Comparison of ENCODE assay signal across 8 cellular contexts in genomic region chr19:56119585-56119978, GRCh38. TPM values are rescaled to one million over a fixed set of nuclear protein-coding genes. Genes with fewer than 3 reads are reported as not detected.
DNase-seq lines count a peak whose midpoint lies in the region; ATAC-seq and TF ChIP-seq lines count a peak whose summit lies in the region.

No MANE protein-coding gene starts in this region.

- POLR2A ChIA-PET in HCT116 (lab: Charles Lee), result no interaction called here

- BruUV-seq in HCT116 (replicated peaks; lab: Mats Ljungman, UMichigan), result no TSS peak

- DNase-seq in A172 (ENCODE audit: low spot score), result peak; percentile 52
- DNase-seq in HCT116 (ENCODE audit: low read depth, low spot score), result no peak
- no peak for DNase-seq in ascending aorta (ENCODE audit: low spot score in 2 of 2)
- DNase-seq in left lobe of liver (ENCODE audit: low spot score), result peak; percentile 75
- DNase-seq in type B pancreatic cell (ENCODE audit: extremely low spot score, unreplicated experiment), result no peak
- no peak for DNase-seq in HK-2 (ENCODE audit: unreplicated experiment)

- no peaks in the 10 kb centered on the region for H3K36me3 Mint-ChIP-seq in type B pancreatic cell

- H3K9ac ChIP-seq in HCT116 (ENCODE audit: low read length), result peak overlapping the region; percentile 97

- H3K4me1 Mint-ChIP-seq in type B pancreatic cell (ENCODE audit: unreplicated experiment), result peaks cover 21% of the 10 kb centered on the region

- no peak for ATAC-seq in HCT116
- ATAC-seq in left lobe of liver, result peak; percentile 2
- no peak for ATAC-seq in HG03439 (IDR thresholded peaks at IDR 0.05; ENCODE audit: unreplicated experiment)
- no peak for ATAC-seq in GM21529 (IDR thresholded peaks at IDR 0.05; ENCODE audit: unreplicated experiment)

- TF ChIP-seq RAD21 in HCT116 (IDR thresholded peaks at IDR 0.05; ENCODE audit: low read depth), result no peak

- peak overlapping the region; percentile 90 for H3K4me2 ChIP-seq in HCT116 (ENCODE audit: low read length)

- intact Hi-C loops in HCT116 (cut with micrococcal nuclease) (no loop called here), ascending aorta (cut with DNase I) (no loop called here)

- H3K4me3 ChIP-seq in HCT116 (replicated peaks in 1 of 2; ENCODE audit: low read depth in 1 of 2, low read length in 2 of 2), result peak overlapping the region; percentile 80 to 91
- H3K4me3 ChIP-seq in ascending aorta, result peak overlapping the region; percentile 93 to 99

- no peaks in the 10 kb centered on the region for H3K27me3 Mint-ChIP-seq in type B pancreatic cell

- peaks cover 60% of the 10 kb centered on the region for H3K79me2 ChIP-seq in HCT116 (ENCODE audit: insufficient read depth, low read length)

- H3K27ac Mint-ChIP-seq in type B pancreatic cell, result peak overlapping the region; percentile 91

- TF ChIP-seq CTCF in HCT116 (IDR thresholded peaks at IDR 0.05 in 2 of 3, conservative IDR thresholded peaks at IDR 0.05 in 1 of 3; ENCODE audit: borderline replicate concordance in 1 of 3, insufficient read depth in 1 of 3, low read depth in 2 of 3, low read length in 2 of 3) (no peak), ascending aorta (IDR thresholded peaks at IDR 0.05) (no peak), type B pancreatic cell (conservative IDR thresholded peaks at IDR 0.05) (no peak)

- RAD21 ChIA-PET in HCT116 (lab: Charles Lee; ENCODE audit: low non-redundant PET in 1 of 2, low total read pairs in 2 of 2, uncharacterized antibody in 2 of 2, unreplicated experiment in 2 of 2), result no interaction called here

- CTCF ChIA-PET in HCT116 (lab: Charles Lee), result no interaction called here

- H3K4me1 ChIP-seq in HCT116 (ENCODE audit: control insufficient read depth in 1 of 2, insufficient read depth in 2 of 2, low read length in 2 of 2) (peaks cover 9 to 22% of the 10 kb centered on the region in 2 experiments), ascending aorta (peaks cover 13 to 23% of the 10 kb centered on the region in 2 donors)

- 0 out of 4 replicates have a peak, but pooled peaks cover 0 to 3% of the 10 kb centered on the region in 2 experiments for H3K36me3 ChIP-seq in HCT116 (ENCODE audit: control insufficient read depth in 1 of 2, insufficient read depth in 2 of 2, low read length in 2 of 2)
- peaks cover 0 to 5% of the 10 kb centered on the region in 2 donors for H3K36me3 ChIP-seq in ascending aorta

- H3K9me3 Mint-ChIP-seq in type B pancreatic cell, result no peaks in the 10 kb centered on the region

- no peaks in the 10 kb centered on the region for H4K20me1 ChIP-seq in HCT116 (ENCODE audit: insufficient read depth)

- H2AFZ ChIP-seq in HCT116 (ENCODE audit: low read depth, low read length, poor library complexity, severe bottlenecking), result no peak overlapping the region

- peak overlapping the region; percentile 90 for H3K4me3 Mint-ChIP-seq in type B pancreatic cell

- no peaks in the 10 kb centered on the region for H3K9me2 ChIP-seq in HCT116 (ENCODE audit: insufficient read depth)

- H3K27ac ChIP-seq in HCT116 (ENCODE audit: low read depth, low read length) (peak overlapping the region; percentile 96), ascending aorta (peak overlapping the region; percentile 89 to 99)

- no peak for TF ChIP-seq POLR2A in HCT116 (IDR thresholded peaks at IDR 0.05; ENCODE audit: borderline replicate concordance, extremely low read depth, insufficient read depth, insufficient read length)

- H3K27me3 ChIP-seq in HCT116 (ENCODE audit: insufficient read depth, low read length) (no peaks in the 10 kb centered on the region), ascending aorta (no peaks in the 10 kb centered on the region)

- no peaks in the 10 kb centered on the region for H3K9me3 ChIP-seq in HCT116 (ENCODE audit: control insufficient read depth in 1 of 2, insufficient read depth in 1 of 2, low read depth in 1 of 2, low read length in 2 of 2)
- no peaks in the 10 kb centered on the region for H3K9me3 ChIP-seq in ascending aorta

TF ChIP-seq in HCT116, 20 proteins besides CTCF, POLR2A, EP300 and RAD21:
- TF ChIP-seq YY1 (IDR thresholded peaks at IDR 0.05; ENCODE audit: extremely low read depth, insufficient replicate concordance, low read depth, low read length) (no peak), EGR1 (IDR thresholded peaks at IDR 0.05; ENCODE audit: low read depth) (no peak), ZFX (IDR thresholded peaks at IDR 0.05) (no peak), EZH2 (IDR thresholded peaks at IDR 0.05) (no peak), ZNF274 (IDR thresholded peaks at IDR 0.05; ENCODE audit: low read depth, low read length) (no peak), MAX (IDR thresholded peaks at IDR 0.05) (no peak), SRF (IDR thresholded peaks at IDR 0.05; ENCODE audit: low read depth) (no peak), CBX3 (IDR thresholded peaks at IDR 0.05; ENCODE audit: low read depth) (no peak), SIN3A (IDR thresholded peaks at IDR 0.05; ENCODE audit: low read depth) (no peak), REST (IDR thresholded peaks at IDR 0.05; ENCODE audit: low read depth) (no peak), JUND (IDR thresholded peaks at IDR 0.05) (no peak), POLR2AphosphoS5 (IDR thresholded peaks at IDR 0.05; ENCODE audit: low read depth, low read length) (no peak; the same call in 1 of the 2 replicates), ZBTB33 (IDR thresholded peaks at IDR 0.05; ENCODE audit: extremely low read depth, insufficient replicate concordance, low read length) (no peak), TCF7L2 (IDR thresholded peaks at IDR 0.05; ENCODE audit: borderline replicate concordance, extremely low read depth, insufficient read depth, insufficient read length) (no peak), CEBPB (IDR thresholded peaks at IDR 0.05; ENCODE audit: low read depth) (no peak), ELF1 (IDR thresholded peaks at IDR 0.05; ENCODE audit: borderline replicate concordance, low read depth) (no peak), FOSL1 (IDR thresholded peaks at IDR 0.05; ENCODE audit: low read depth) (no peak), EZH2phosphoT487 (IDR thresholded peaks at IDR 0.05; ENCODE audit: borderline replicate concordance) (no peak)

RNA-seq across cellular contexts. Expression of gene ZNF787, which starts 1.5 kb away (rescaled TPM):
- 18.1 and 44.8 TPM in 2 replicates for total RNA-seq in A172 (2014; rRNA removed; shearing (Covaris generic))
- 40.3 TPM for total RNA-seq in HCT116 (2021; ENCODE audit: unreplicated experiment)
- polyA plus RNA-seq in HCT116 (2012), result 29.9 and 32.3 TPM in 2 replicates
- total RNA-seq in ascending aorta, result 18.1 TPM
- total RNA-seq in left lobe of liver, result 29.0 TPM
- total RNA-seq in type B pancreatic cell (ENCODE audit: low replicate concordance), result 30.2 and 34.0 TPM in 2 replicates

RNA-seq across cellular contexts. Expression of gene ZNF444, which starts 21.5 kb away (rescaled TPM):
- total RNA-seq in A172 (2014; rRNA removed; shearing (Covaris generic)), result 27.5 and 29.4 TPM in 2 replicates
- 31.7 TPM for total RNA-seq in HCT116 (2021; ENCODE audit: unreplicated experiment)
- polyA plus RNA-seq in HCT116 (2012), result 13.7 and 15.5 TPM in 2 replicates
- 94.9 TPM for total RNA-seq in ascending aorta
- total RNA-seq in left lobe of liver, result 58.5 TPM
- total RNA-seq in type B pancreatic cell (ENCODE audit: low replicate concordance), result 37.4 and 40.7 TPM in 2 replicates

RNA-seq across cellular contexts. Expression of gene GALP, which starts 56.2 kb away (rescaled TPM):
- total RNA-seq in A172 (2014; rRNA removed; shearing (Covaris generic)), result not detected in 2 replicates
- total RNA-seq in HCT116 (2021; ENCODE audit: unreplicated experiment) (not detected), ascending aorta (not detected), left lobe of liver (not detected), type B pancreatic cell (ENCODE audit: low replicate concordance) (not detected in 2 replicates)
- not detected in 2 replicates for polyA plus RNA-seq in HCT116 (2012)

Comparison
In these comparisons a context has a peak if more than half of its experiments do, and no peak if none do; other contexts are left out.
1. DNase-seq: peak in A172 (single experiment) and left lobe of liver (single experiment); none in HCT116 (single experiment), ascending aorta (0 of 2), type B pancreatic cell (single experiment) and HK-2 (single experiment).